In genomic region chr11:472272-472671, GRCh38 we compare ENCODE assay signal across 25 cellular contexts.
"Had no signal": no experiment of that assay in that cellular context is flagged by ENCODE, and none has a peak within 500 bp of the region (broad histone marks: within the 10 kb centered on the region; RNA-seq: fewer than 3 reads in every experiment).

No MANE protein-coding gene starts in this region.

- H3K27ac ChIP-seq: breast epithelium, coronary artery, gastrocnemius medialis, heart left ventricle, neutrophil, parathyroid adenoma, tibial artery had no signal

- H3K9me3 ChIP-seq: breast epithelium, gastrocnemius medialis, heart left ventricle, neutrophil, tibial artery had no signal

- H3K36me3 ChIP-seq: breast epithelium, gastrocnemius medialis, heart left ventricle, neutrophil, tibial artery had no signal

- DNase-seq: activated B cell treated with CpG ODN at 0.5 μM for 24 hours; activated CD4-positive, alpha-beta T cell treated with anti-CD3 and anti-CD28 coated beads for 48 hours; activated CD8-positive, alpha-beta T cell treated with anti-CD3 and anti-CD28 coated beads for 36 hours; activated naive CD4-positive, alpha-beta T cell treated with anti-CD3 and anti-CD28 coated beads for 36 hours; activated T-cell treated with anti-CD3 and anti-CD28 coated beads, Interleukin-2, amount 50 U/mL, for 4 hours; aorta; gastrocnemius medialis; immature natural killer cell; kidney glomerular epithelial cell; left ventricle myocardium superior; naive thymus-derived CD4-positive, alpha-beta T cell; retina; stimulated activated CD4-positive, alpha-beta T cell treated with anti-CD3 and anti-CD28 coated beads, Interleukin-12 subunit alpha, Interleukin-12 subunit beta, amount 100 ng/mL, for 4 hours; stimulated activated CD4-positive, alpha-beta T cell treated with anti-CD3 and anti-CD28 coated beads, Interleukin-1b, Interleukin-23, amount 100 ng/mL, for 48 hours; stimulated activated CD8-positive, alpha-beta memory T cell treated with anti-CD3 and anti-CD28 coated beads, Interleukin-4, amount 100 ng/mL, for 48 hours; stimulated activated naive CD4-positive, alpha-beta T cell treated with Interleukin-2 at 50 U/mL for 16 hours; substantia nigra; tibial artery had no signal

- H3K27me3 ChIP-seq: breast epithelium, gastrocnemius medialis, heart left ventricle, neutrophil, tibial artery had no signal

- FAIRE-seq: TTC549, urothelium cell line had no signal

- H3K9ac ChIP-seq: parathyroid adenoma had no signal

- H3K4me3 ChIP-seq: breast epithelium, coronary artery, gastrocnemius medialis, heart left ventricle, tibial artery had no signal

- H2AFZ ChIP-seq: parathyroid adenoma had no signal

- ATAC-seq: activated CD8-positive, alpha-beta T cell treated with anti-CD3 and anti-CD28 coated beads for 36 hours; activated T-cell treated with anti-CD3 and anti-CD28 coated beads, Interleukin-2, amount 50 U/mL, for 4 hours; gastrocnemius medialis; heart left ventricle; left ventricle myocardium superior; naive thymus-derived CD4-positive, alpha-beta T cell had no signal
